Comparison of ENCODE assay signal across 14 cellular contexts in the genomic region with DNA sequence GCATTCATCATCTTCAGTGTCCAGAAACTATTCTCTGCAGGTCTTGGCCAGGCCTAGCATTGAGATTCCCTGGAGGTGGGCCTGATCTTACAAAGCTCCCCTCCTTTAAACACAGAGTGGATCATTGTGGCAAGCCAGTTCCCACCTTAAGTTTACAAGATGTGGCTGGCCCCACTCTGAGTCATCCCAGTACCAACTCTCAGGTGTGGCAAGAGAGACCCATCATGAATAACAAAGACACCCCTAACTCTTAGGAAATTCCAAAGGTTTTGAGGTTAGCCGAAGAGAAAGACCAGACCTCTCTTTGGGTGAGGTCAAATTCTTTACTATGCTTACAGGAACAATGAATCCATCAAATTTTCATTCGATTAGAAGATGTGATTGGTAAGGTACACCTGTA.
"Had no signal": no experiment of that assay in that cellular context is flagged by ENCODE, and none has a peak within 500 bp of the region (broad histone marks: within the 10 kb centered on the region; RNA-seq: fewer than 3 reads in every experiment).

No MANE protein-coding gene starts in this region.

- H3K27me3 ChIP-seq: heart left ventricle, uterus had no signal

- H3K9me3 ChIP-seq: heart left ventricle, mucosa of descending colon, ovary, uterus had no signal

- H3K27ac Mint-ChIP-seq: naive thymus-derived CD8-positive, alpha-beta T cell; type B pancreatic cell had no signal

- H3K36me3 ChIP-seq: heart left ventricle, ovary, uterus had no signal

- ATAC-seq: heart left ventricle; left lobe of liver; mucosa of descending colon; naive thymus-derived CD8-positive, alpha-beta T cell; right cardiac atrium had no signal

- H3K4me3 Mint-ChIP-seq: naive thymus-derived CD8-positive, alpha-beta T cell; neural crest cell; type B pancreatic cell had no signal

- H3K27me3 Mint-ChIP-seq: type B pancreatic cell had no signal

- H3K27ac ChIP-seq: heart left ventricle, ovary, uterus had no signal

- H3K36me3 Mint-ChIP-seq: naive thymus-derived CD8-positive, alpha-beta T cell; type B pancreatic cell had no signal

- H3K4me1 Mint-ChIP-seq: naive thymus-derived CD8-positive, alpha-beta T cell; neural crest cell had no signal

- H3K4me3 ChIP-seq: heart left ventricle, mucosa of descending colon, ovary, uterus had no signal

- H3K4me1 ChIP-seq: heart left ventricle, uterus had no signal

- DNase-seq: erythroblast; heart left ventricle; hippocampal formation; mucosa of descending colon; naive thymus-derived CD8-positive, alpha-beta T cell; ovary; right cardiac atrium; small intestine; stimulated activated CD4-positive, alpha-beta T cell treated with anti-CD3 and anti-CD28 coated beads, Interleukin-12 subunit alpha, Interleukin-12 subunit beta, amount 100 ng/mL, for 4 hours; stimulated activated naive CD4-positive, alpha-beta T cell; uterus had no signal

- H3K9me3 Mint-ChIP-seq: naive thymus-derived CD8-positive, alpha-beta T cell; neural crest cell; type B pancreatic cell had no signal
